ENCODE assay signal across 1 cellular context in genomic region chr7:65429642-65430343, GRCh38.
TF ChIP-seq lines count a peak whose summit lies in the region.

No MANE protein-coding gene starts in this region.

TF ChIP-seq in HepG2, 621 proteins besides CTCF, POLR2A, EP300 and RAD21 (continued from another document):
- peak; percentile 68; the same call in 1 of the 2 replicates for TF ChIP-seq RAD51 (IDR thresholded peaks at IDR 0.05; ENCODE audit: borderline replicate concordance)
- no peak for TF ChIP-seq LBX2 (CRISPR knock-in tag; IDR thresholded peaks at IDR 0.05; ENCODE audit: borderline replicate concordance)
- TF ChIP-seq ARNT (IDR thresholded peaks at IDR 0.05): no peak
- no peak for TF ChIP-seq ZNF564 (CRISPR knock-in tag; IDR thresholded peaks at IDR 0.05)
- TF ChIP-seq ERF (CRISPR knock-in tag; IDR thresholded peaks at IDR 0.05): no peak
- TF ChIP-seq MAFF (IDR thresholded peaks at IDR 0.05; ENCODE audit: low read depth, low read length): no peak
- no peak for TF ChIP-seq TFDP2 (CRISPR knock-in tag; IDR thresholded peaks at IDR 0.05)
- TF ChIP-seq ZNF329 (CRISPR knock-in tag; IDR thresholded peaks at IDR 0.05; ENCODE audit: low read depth): no peak
- no peak for TF ChIP-seq KDM1A (CRISPR knock-in tag; IDR thresholded peaks at IDR 0.05)
- peak; percentile 11; the same call in 1 of the 2 replicates for TF ChIP-seq ARID4A (CRISPR knock-in tag; IDR thresholded peaks at IDR 0.05; ENCODE audit: borderline replicate concordance)
- no peak for TF ChIP-seq ZUFSP (CRISPR knock-in tag; IDR thresholded peaks at IDR 0.05; ENCODE audit: borderline replicate concordance)
- no peak for TF ChIP-seq RARA (CRISPR knock-in tag; IDR thresholded peaks at IDR 0.05)
- TF ChIP-seq HIVEP1 (CRISPR knock-in tag; IDR thresholded peaks at IDR 0.05): 0 out of 2 replicates have a peak, but pooled peaks have one; percentile 28
- TF ChIP-seq SNAPC2 (CRISPR knock-in tag; IDR thresholded peaks at IDR 0.05): no peak
- no peak for TF ChIP-seq ATF7-NPFF (CRISPR knock-in tag; IDR thresholded peaks at IDR 0.05; ENCODE audit: low read depth)
- TF ChIP-seq ZNF451 (CRISPR knock-in tag; IDR thresholded peaks at IDR 0.05): 0 out of 2 replicates have a peak, but pooled peaks have one; percentile 30
- 0 out of 2 replicates have a peak, but pooled peaks have one; percentile 36 for TF ChIP-seq HOXA9 (CRISPR knock-in tag; IDR thresholded peaks at IDR 0.05; ENCODE audit: borderline replicate concordance)
- TF ChIP-seq TRIM24 (CRISPR knock-in tag; IDR thresholded peaks at IDR 0.05): peak; percentile 32; the same call in 1 of the 2 replicates
- no peak for TF ChIP-seq NR3C1 (CRISPR knock-in tag; IDR thresholded peaks at IDR 0.05)
- no peak for TF ChIP-seq MTF1 (CRISPR knock-in tag; IDR thresholded peaks at IDR 0.05)
- TF ChIP-seq FLYWCH1 (CRISPR knock-in tag; IDR thresholded peaks at IDR 0.05): no peak
- no peak for TF ChIP-seq ZNF205 (CRISPR knock-in tag; IDR thresholded peaks at IDR 0.05)
- 0 out of 2 replicates have a peak, but pooled peaks have one; percentile 25 for TF ChIP-seq SMAD1 (CRISPR knock-in tag; IDR thresholded peaks at IDR 0.05; ENCODE audit: borderline replicate concordance, low read depth)
- peak; percentile 78 for TF ChIP-seq USF2 (IDR thresholded peaks at IDR 0.05; ENCODE audit: low read depth, low read length)
- TF ChIP-seq USF2 (CRISPR knock-in tag; IDR thresholded peaks at IDR 0.05; ENCODE audit: borderline replicate concordance): no peak
- TF ChIP-seq KLF12 (CRISPR knock-in tag; IDR thresholded peaks at IDR 0.05; ENCODE audit: borderline replicate concordance): no peak
- TF ChIP-seq KDM5B (CRISPR knock-in tag; IDR thresholded peaks at IDR 0.05; ENCODE audit: borderline replicate concordance): 0 out of 2 replicates have a peak, but pooled peaks have one; percentile 60
- TF ChIP-seq CREB1 (IDR thresholded peaks at IDR 0.05): peak; percentile 87
- TF ChIP-seq CREB1 (CRISPR knock-in tag; IDR thresholded peaks at IDR 0.05): no peak
- peak; percentile 99 for TF ChIP-seq MNT (IDR thresholded peaks at IDR 0.05)
- TF ChIP-seq ZNF780A (CRISPR knock-in tag; IDR thresholded peaks at IDR 0.05): 0 out of 2 replicates have a peak, but pooled peaks have one; percentile 29
- TF ChIP-seq ZNF589 (CRISPR knock-in tag; conservative IDR thresholded peaks at IDR 0.05): 0 out of 2 replicates have a peak, but pooled peaks have one; percentile 41
- no peak for TF ChIP-seq TOPORS (CRISPR knock-in tag; IDR thresholded peaks at IDR 0.05)
- TF ChIP-seq ZNF234 (CRISPR knock-in tag; conservative IDR thresholded peaks at IDR 0.05): no peak
- TF ChIP-seq ZNF446 (CRISPR knock-in tag; IDR thresholded peaks at IDR 0.05): no peak
- peak; percentile 15; the same call in 1 of the 2 replicates for TF ChIP-seq DNMT1 (CRISPR knock-in tag; IDR thresholded peaks at IDR 0.05)
